In the genomic region with DNA sequence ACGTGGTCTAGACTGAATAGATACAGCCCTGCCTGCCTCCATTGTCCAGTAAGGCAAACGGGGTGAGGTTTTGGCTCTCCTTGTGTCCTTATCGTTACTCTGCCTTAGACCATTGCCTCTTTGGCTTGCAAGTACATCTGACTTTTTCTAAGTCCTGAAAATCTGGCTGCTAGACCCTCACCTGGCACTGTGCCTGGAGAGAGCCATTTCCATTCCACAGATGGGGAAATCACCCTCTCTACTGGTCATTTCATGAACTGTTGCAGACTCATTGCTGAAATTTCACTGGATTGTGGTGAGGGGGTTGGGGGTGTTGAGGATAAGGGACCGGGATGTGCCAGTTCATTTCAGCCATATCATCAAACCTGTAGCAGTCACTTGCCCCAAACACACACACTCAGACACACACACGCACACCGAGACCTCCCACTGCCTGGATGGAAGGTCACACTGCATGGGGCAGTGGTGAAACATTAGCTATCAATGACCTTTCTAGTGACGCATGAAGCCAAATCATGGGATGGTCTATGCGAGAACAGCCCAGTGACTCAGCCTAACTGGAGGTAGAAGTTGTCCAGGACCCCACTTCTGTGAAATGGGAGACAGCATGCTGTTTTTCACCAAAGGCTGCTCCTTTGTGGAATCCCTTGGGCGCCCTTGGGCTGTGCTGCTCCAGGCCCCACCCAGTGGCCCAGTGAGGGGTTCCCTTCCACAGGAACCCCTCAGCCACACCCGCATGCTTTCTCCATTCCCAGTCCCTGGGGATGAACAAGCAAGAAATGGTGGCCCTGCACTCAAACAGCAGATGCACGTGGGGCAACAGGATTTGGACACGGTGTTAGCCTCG, we compare ENCODE assay signal across 8 cellular contexts. TPM values are rescaled to one million over a fixed set of nuclear protein-coding genes. Genes with fewer than 3 reads are reported as not detected.
DNase-seq lines count a peak whose midpoint lies in the region; ATAC-seq, FAIRE-seq and TF ChIP-seq lines count a peak whose summit lies in the region.

No MANE protein-coding gene starts in this region.

- H3K4me1 Mint-ChIP-seq in activated naive CD4-positive, alpha-beta T cell treated with anti-CD3 and anti-CD28 coated beads for 36 hours (ENCODE audit: low read depth): no peaks in the 10 kb centered on the region

- BruUV-seq in GM12878 (replicated peaks; lab: Mats Ljungman, UMichigan): no TSS peak

- TF ChIP-seq EP300 in GM12878 (IDR thresholded peaks at IDR 0.05; ENCODE audit: borderline replicate concordance in 1 of 2, control insufficient read depth in 1 of 2, low read depth in 2 of 2, low read length in 2 of 2): no peak

- POLR2A ChIA-PET in GM12878 (lab: Charles Lee): no interaction called here

- H3K27me3 Mint-ChIP-seq in activated naive CD4-positive, alpha-beta T cell treated with anti-CD3 and anti-CD28 coated beads for 36 hours (ENCODE audit: low read depth): peaks cover 6% of the 10 kb centered on the region

- H3K4me1 ChIP-seq in HUES64 (ENCODE audit: insufficient read depth, low read length): peaks cover 27% of the 10 kb centered on the region
- peaks cover 13% of the 10 kb centered on the region for H3K4me1 ChIP-seq in GM12878 (ENCODE audit: control insufficient read depth, insufficient read depth, low read length)
- H3K4me1 ChIP-seq in right lobe of liver: no peaks in the 10 kb centered on the region

- CTCF ChIA-PET in GM12878 (lab: Yijun Ruan, JAX): interaction anchor here (0.5 to 1.3 kb wide), 4 partner anchors 64 to 110 kb away, joined by 3 to 5 read pairs (median 4); no protein-coding TSS in a partner anchor
- CTCF ChIA-PET in activated naive CD4-positive, alpha-beta T cell treated with anti-CD3 and anti-CD28 coated beads for 36 hours (lab: Charles Lee): interaction anchor here (1.4 kb wide), 1 partner anchor 14 kb away, joined by 4 read pairs; no protein-coding TSS in a partner anchor

- H3K9me3 ChIP-seq in HUES64 (ENCODE audit: insufficient read depth, low read depth, low read length) (no peaks in the 10 kb centered on the region), GM12878 (replicated peaks; ENCODE audit: control insufficient read depth, insufficient read depth, low read length) (no peaks in the 10 kb centered on the region), right lobe of liver (no peaks in the 10 kb centered on the region)

- intact Hi-C loops in GM12878 (cut with micrococcal nuclease; ENCODE audit: unreplicated experiment) (no loop called here), right lobe of liver (cut with DNase I) (no loop called here)
- intact Hi-C loops in activated naive CD4-positive, alpha-beta T cell treated with anti-CD3 and anti-CD28 coated beads for 36 hours (cut with micrococcal nuclease): no loop called here

- no peak overlapping the region for H3K4me2 ChIP-seq in GM12878 (ENCODE audit: control insufficient read depth, insufficient read depth)

- H3K27ac Mint-ChIP-seq in activated naive CD4-positive, alpha-beta T cell treated with anti-CD3 and anti-CD28 coated beads for 36 hours: no peak overlapping the region

- no peaks in the 10 kb centered on the region for H3K36me3 Mint-ChIP-seq in activated naive CD4-positive, alpha-beta T cell treated with anti-CD3 and anti-CD28 coated beads for 36 hours (ENCODE audit: low read depth)

- TF ChIP-seq CTCF in GM12878 (IDR thresholded peaks at IDR 0.05 in 2 of 3, conservative IDR thresholded peaks at IDR 0.05 in 1 of 3; ENCODE audit: control insufficient read depth in 2 of 3, extremely low read depth in 1 of 3, insufficient read depth in 1 of 3, low read depth in 3 of 3, low read length in 3 of 3): peak; percentile 37 to 40 (median 38); a peak in 5 of 6 replicates
- TF ChIP-seq CTCF in right lobe of liver (IDR thresholded peaks at IDR 0.05): peak; percentile 10 to 45 (median 28)

- no peaks in the 10 kb centered on the region for H3K79me2 ChIP-seq in GM12878 (ENCODE audit: control insufficient read depth, insufficient read depth, low read length)

- 60% methylated on average over 12 of the region's 13 CpGs for WGBS in HUES64
- WGBS in GM12878 (ENCODE audit: insufficient coverage, insufficient replicate concordance, low lambda C conversion rate, missing lambda C conversion rate): 67% methylated on average over 13 of the region's 13 CpGs
- WGBS in right lobe of liver (ENCODE audit: insufficient coverage, low coverage, low lambda C conversion rate, missing lambda C conversion rate): 30% methylated on average over 5 of the region's 13 CpGs

- no peaks in the 10 kb centered on the region for H4K20me1 ChIP-seq in GM12878 (ENCODE audit: control insufficient read depth, insufficient read depth)

- H3K36me3 ChIP-seq in HUES64 (ENCODE audit: insufficient read depth, low read length) (no peaks in the 10 kb centered on the region), GM12878 (ENCODE audit: control insufficient read depth in 2 of 2, insufficient read depth in 2 of 2, low read length in 1 of 2) (no peaks in the 10 kb centered on the region), right lobe of liver (no peaks in the 10 kb centered on the region)

- H2AFZ ChIP-seq in GM12878 (ENCODE audit: control insufficient read depth, low read depth, low read length): no peak overlapping the region

- DNase-seq in COLO829 (ENCODE audit: low spot score) (peak; percentile 40), GM12878 (ENCODE audit: low read depth, low spot score) (no peak), right lobe of liver (no peak), SW480 (ENCODE audit: low spot score) (no peak)
- no peak for DNase-seq in activated naive CD4-positive, alpha-beta T cell treated with anti-CD3 and anti-CD28 coated beads for 36 hours

- H3K4me3 ChIP-seq in HUES64 (ENCODE audit: low read length) (peak overlapping the region; percentile 24; the same call in 1 of the 2 replicates), GM12878 (no peak overlapping the region), right lobe of liver (no peak overlapping the region)

- H3K27me3 ChIP-seq in HUES64 (ENCODE audit: insufficient read depth, low read length) (no peaks in the 10 kb centered on the region), GM12878 (replicated peaks in 1 of 2; ENCODE audit: control insufficient read depth in 2 of 2, insufficient read depth in 2 of 2, low read length in 1 of 2) (no peaks in the 10 kb centered on the region), right lobe of liver (no peaks in the 10 kb centered on the region)

- ATAC-seq in GM12878 (peak; percentile 59), right lobe of liver (peak in 3 of 4 donors; percentile 15 to 91 (median 35)), HG02870 (IDR thresholded peaks at IDR 0.05; ENCODE audit: unreplicated experiment) (no peak), GM18511 (IDR thresholded peaks at IDR 0.05; ENCODE audit: unreplicated experiment) (no peak)

- no peaks in the 10 kb centered on the region for H3K9me3 Mint-ChIP-seq in activated naive CD4-positive, alpha-beta T cell treated with anti-CD3 and anti-CD28 coated beads for 36 hours

- no peak overlapping the region for H3K4me3 Mint-ChIP-seq in activated naive CD4-positive, alpha-beta T cell treated with anti-CD3 and anti-CD28 coated beads for 36 hours

- H3K9ac ChIP-seq in HUES64 (ENCODE audit: low read depth, low read length): peak overlapping the region; percentile 77
- no peak overlapping the region for H3K9ac ChIP-seq in GM12878 (ENCODE audit: control insufficient read depth, insufficient read depth, low read length)

- peak; percentile 73 for TF ChIP-seq RAD21 in GM12878 (IDR thresholded peaks at IDR 0.05; ENCODE audit: insufficient read depth, low read depth, low read length)

- H3K27ac ChIP-seq in HUES64 (ENCODE audit: low read depth, low read length): peak overlapping the region; percentile 98
- H3K27ac ChIP-seq in GM12878 (ENCODE audit: control insufficient read depth, insufficient read depth): no peak overlapping the region
- no peak overlapping the region for H3K27ac ChIP-seq in right lobe of liver

- RAD21 ChIA-PET in GM12878 (lab: Charles Lee; ENCODE audit: unreplicated experiment): interaction anchor here (0.5 to 0.7 kb wide), 2 partner anchors 58 to 92 kb away, joined by 3 read pairs; no protein-coding TSS in a partner anchor

- in situ Hi-C loops in GM12878 (cut with MboI): no loop called here

- SMC1A ChIA-PET in GM12878 (lab: Charles Lee; ENCODE audit: uncharacterized antibody, unreplicated experiment): interaction anchor here (0.7 to 1.9 kb wide), 6 partner anchors 12 to 101 kb away, joined by 3 to 5 read pairs (median 4); no protein-coding TSS in a partner anchor

- no peak for FAIRE-seq in GM12878 (lab: Jason Lieb, UNC)

- no peak for TF ChIP-seq POLR2A in GM12878 (IDR thresholded peaks at IDR 0.05; ENCODE audit: low read depth, low read length)
- TF ChIP-seq POLR2A in right lobe of liver (IDR thresholded peaks at IDR 0.05): no peak

RNA-seq across cellular contexts. Expression of gene VASH2, which starts 34.9 kb away (rescaled TPM):
- 79.9 TPM for polyA plus RNA-seq in HUES64 (2013, experiment 1 of 2)
- polyA plus RNA-seq in HUES64 (2013, experiment 2 of 2): 70.5 TPM
- 253 and 276 TPM in 2 replicates for total RNA-seq in GM12878 (2013; cell fraction: nucleolus; rRNA removed)
- total RNA-seq in GM12878 (2014; rRNA removed): 16.4 and 18.7 TPM in 2 replicates
- 19.6 and 20.6 TPM in 2 replicates for total RNA-seq in GM12878 (2014; rRNA removed; fragmentation: Illumina TruSeq; extraction: Trizol)
- 29.2 and 29.7 TPM in 2 replicates for total RNA-seq in GM12878 (2021)
- 5.9 TPM for polyA plus RNA-seq in GM12878 (2011; ENCODE audit: low read depth)
- 29.4 and 35.7 TPM in 2 replicates for polyA plus RNA-seq in GM12878 (2011; rRNA removed)
- 17.6 and 21.4 TPM in 2 replicates for polyA plus RNA-seq in GM12878 (2011; cell fraction: cytosol; rRNA removed)
- 41.2 and 43.5 TPM in 2 replicates for polyA plus RNA-seq in GM12878 (2011; cell fraction: nucleus; rRNA removed)
- polyA plus RNA-seq in GM12878 (2012): 11.7 and 14.9 TPM in 2 replicates
- polyA plus RNA-seq in GM12878 (2014; fragmentation: Illumina TruSeq; extraction: Trizol): 25.9 and 35.2 TPM in 2 replicates
- polyA plus RNA-seq in GM12878 (2014; fragmentation: Nextera tagmentation; extraction: Ambion mirVana): 1 to 10 TPM; 5.4 to 6.5 TPM
- 23.8 and 25.1 TPM in 2 replicates for polyA plus RNA-seq in GM12878 (2014; rRNA removed)
- 10 to 100 TPM; 17.2 to 25.5 TPM for polyA plus RNA-seq in GM12878 (2016; fragmentation: Nextera tagmentation; extraction: Ambion mirVana)
- 41.6 and 44.3 TPM in 2 replicates for polyA minus RNA-seq in GM12878 (2011; rRNA and poly(A)+ RNA removed)
- 10.4 and 15.6 TPM in 2 replicates for polyA minus RNA-seq in GM12878 (2011; cell fraction: cytosol; rRNA and poly(A)+ RNA removed)
- polyA minus RNA-seq in GM12878 (2011; cell fraction: nucleus; rRNA and poly(A)+ RNA removed): 21.4 and 39.5 TPM in 2 replicates
- total RNA-seq in right lobe of liver: under 1 TPM in 3 of 6 experiments, not detected in 3; 0.04 to 0.32 (median 0.07) TPM
- 1 to 10 TPM in 1 of 2 experiments, under 1 TPM in 1; 0.38 to 1.2 TPM for total RNA-seq in activated naive CD4-positive, alpha-beta T cell treated with anti-CD3 and anti-CD28 coated beads for 36 hours

RNA-seq across cellular contexts. Expression of gene FLVCR1, which starts 57.4 kb away (rescaled TPM):
- 35.1 TPM for polyA plus RNA-seq in HUES64 (2013, experiment 1 of 2)
- polyA plus RNA-seq in HUES64 (2013, experiment 2 of 2): 30.2 TPM
- total RNA-seq in GM12878 (2013; cell fraction: nucleolus; rRNA removed): 107 and 114 TPM in 2 replicates
- total RNA-seq in GM12878 (2014; rRNA removed) (17.8 and 20.2 TPM in 2 replicates), GM12878 (2014; rRNA removed; fragmentation: Illumina TruSeq; extraction: Trizol) (21.7 and 21.9 TPM in 2 replicates), GM12878 (2021) (13.4 and 17.3 TPM in 2 replicates), right lobe of liver (1 to 10 TPM; 1.6 to 5.8 (median 2.1) TPM)
- 12.8 TPM for polyA plus RNA-seq in GM12878 (2011; ENCODE audit: low read depth)
- polyA plus RNA-seq in GM12878 (2011; rRNA removed) (25.2 and 37.2 TPM in 2 replicates), GM12878 (2014; fragmentation: Illumina TruSeq; extraction: Trizol) (18.1 and 20.0 TPM in 2 replicates), GM12878 (2014; fragmentation: Nextera tagmentation; extraction: Ambion mirVana) (1 to 10 TPM; 7.1 to 8.6 TPM), GM12878 (2014; rRNA removed) (15.7 and 22.1 TPM in 2 replicates), GM12878 (2016; fragmentation: Nextera tagmentation; extraction: Ambion mirVana) (10 to 100 TPM in 1 of 2 experiments, 1 to 10 TPM in 1; 9.0 to 10.9 TPM)
- 11.8 and 12.8 TPM in 2 replicates for polyA plus RNA-seq in GM12878 (2011; cell fraction: cytosol; rRNA removed)
- polyA plus RNA-seq in GM12878 (2011; cell fraction: nucleus; rRNA removed): 19.5 and 23.1 TPM in 2 replicates
- 13.8 and 14.1 TPM in 2 replicates for polyA plus RNA-seq in GM12878 (2012)
- polyA minus RNA-seq in GM12878 (2011; rRNA and poly(A)+ RNA removed): 33.4 and 35.4 TPM in 2 replicates
- 18.3 and 19.8 TPM in 2 replicates for polyA minus RNA-seq in GM12878 (2011; cell fraction: cytosol; rRNA and poly(A)+ RNA removed)
- polyA minus RNA-seq in GM12878 (2011; cell fraction: nucleus; rRNA and poly(A)+ RNA removed): 16.2 and 25.4 TPM in 2 replicates
- 1 to 10 TPM; 6.0 to 7.3 TPM for total RNA-seq in activated naive CD4-positive, alpha-beta T cell treated with anti-CD3 and anti-CD28 coated beads for 36 hours

Comparison
In these comparisons a context has a peak if more than half of its experiments do, and no peak if none do; other contexts are left out.
1. ATAC-seq: peak in GM12878 (single experiment) and right lobe of liver (3 of 4); none in HG02870 (single experiment) and GM18511 (single experiment).
2. RNA of gene VASH2, which starts 34.9 kb away (total RNA-seq): 16.4 to 276 TPM in GM12878; 0.38 to 1.2 TPM in activated naive CD4-positive, alpha-beta T cell treated with anti-CD3 and anti-CD28 coated beads for 36 hours and 0.04 to 0.32 TPM in right lobe of liver; every median in the first group is over 4 times any median in the second.